21 cellular contexts compared by ENCODE assay signal in genomic region chr21:45379171-45379900, GRCh38. TPM values are rescaled to one million over a fixed set of nuclear protein-coding genes. Genes with fewer than 3 reads are reported as not detected.
DNase-seq lines count a peak whose midpoint lies in the region; ATAC-seq and TF ChIP-seq lines count a peak whose summit lies in the region.
"Had no signal": no experiment of that assay in that cellular context is flagged by ENCODE, and none has a peak within 500 bp of the region (broad histone marks: within the 10 kb centered on the region; RNA-seq: fewer than 3 reads in every experiment).

No MANE protein-coding gene starts in this region.

- no peak overlapping the region for H2AFZ ChIP-seq in GM23338
- H2AFZ ChIP-seq: parathyroid adenoma had no signal

- H3K36me3 ChIP-seq in GM23338 (ENCODE audit: insufficient read depth) (no peaks in the 10 kb centered on the region), NT2/D1 (ENCODE audit: insufficient read depth, insufficient read length, low read length) (no peaks in the 10 kb centered on the region)

- H3K27ac Mint-ChIP-seq in GM23338 (peak overlapping the region; percentile 77; the same call in 1 of the 2 replicates), progenitor cell of endocrine pancreas (peak overlapping the region; percentile 86)
- no peak overlapping the region for H3K27ac Mint-ChIP-seq in stimulated activated naive B cell treated with anti-CD40 and anti-IgM and Interleukin-4, amounts not matched to agents 10 μg/mL and 1 μg/mL and 100 μg/mL, for 72 hours
- H3K27ac Mint-ChIP-seq: activated naive CD8-positive, alpha-beta T cell; CD8-positive, alpha-beta memory T cell; stimulated activated effector memory CD8-positive, alpha-beta T cell treated with anti-CD3 and anti-CD28 coated beads, Interleukin-12 subunit alpha, Interleukin-12 subunit beta, amount 100 ng/mL, for 72 hours had no signal

- H3K4me2 ChIP-seq in GM23338 = no peak overlapping the region

- H3K4me1 ChIP-seq in GM23338 (ENCODE audit: insufficient read depth) (peaks cover 7% of the 10 kb centered on the region; the same call in 1 of the 2 replicates), NT2/D1 (ENCODE audit: insufficient read depth, insufficient read length) (peaks cover 30% of the 10 kb centered on the region)
- H3K4me1 ChIP-seq: parathyroid adenoma had no signal

- no peak for TF ChIP-seq CTCF in GM23338 (conservative IDR thresholded peaks at IDR 0.05; ENCODE audit: low read depth in 2 of 2)
- TF ChIP-seq CTCF in progenitor cell of endocrine pancreas (IDR thresholded peaks at IDR 0.05; ENCODE audit: unreplicated experiment) = no peak

- H3K4me3 Mint-ChIP-seq in GM23338 (no peak overlapping the region; the same call in 2 of the 3 replicates), progenitor cell of endocrine pancreas (ENCODE audit: low read depth) (no peak overlapping the region)
- H3K4me3 Mint-ChIP-seq in stimulated activated naive B cell treated with anti-CD40 and anti-IgM and Interleukin-4, amounts not matched to agents 10 μg/mL and 1 μg/mL and 100 μg/mL, for 72 hours = no peak overlapping the region
- H3K4me3 Mint-ChIP-seq: activated naive CD8-positive, alpha-beta T cell; stimulated activated effector memory CD8-positive, alpha-beta T cell treated with anti-CD3 and anti-CD28 coated beads, Interleukin-12 subunit alpha, Interleukin-12 subunit beta, amount 100 ng/mL, for 72 hours had no signal

- H3K36me3 Mint-ChIP-seq in GM23338 (ENCODE audit: low read depth) (peaks cover 17% of the 10 kb centered on the region), progenitor cell of endocrine pancreas (ENCODE audit: insufficient read depth) (peaks cover 1% of the 10 kb centered on the region)
- H3K36me3 Mint-ChIP-seq in stimulated activated naive B cell treated with anti-CD40 and anti-IgM and Interleukin-4, amounts not matched to agents 10 μg/mL and 1 μg/mL and 100 μg/mL, for 72 hours = peaks cover 0 to 4% of the 10 kb centered on the region in 2 donors
- H3K36me3 Mint-ChIP-seq: activated naive CD8-positive, alpha-beta T cell; CD8-positive, alpha-beta memory T cell; stimulated activated effector memory CD8-positive, alpha-beta T cell treated with anti-CD3 and anti-CD28 coated beads, Interleukin-12 subunit alpha, Interleukin-12 subunit beta, amount 100 ng/mL, for 72 hours had no signal

- H3K4me3 ChIP-seq in GM23338 (no peak overlapping the region), NT2/D1 (ENCODE audit: insufficient read length, low read depth) (no peak overlapping the region)

- no peak overlapping the region for H3K27ac ChIP-seq in GM23338 (ENCODE audit: low read depth)
- H3K27ac ChIP-seq: parathyroid adenoma had no signal

- H3K79me2 ChIP-seq in GM23338 (replicated peaks; ENCODE audit: insufficient read depth) = no peaks in the 10 kb centered on the region
- H3K79me2 ChIP-seq: parathyroid adenoma had no signal

- peaks cover 14% of the 10 kb centered on the region; the same call in 1 of the 2 replicates for H3F3A ChIP-seq in GM23338 (replicated peaks; ENCODE audit: low read depth)

- no peaks in the 10 kb centered on the region for H3K9me2 ChIP-seq in GM23338 (ENCODE audit: insufficient read depth)

- H3K4me1 Mint-ChIP-seq in GM23338 = peaks cover 28% of the 10 kb centered on the region
- peaks cover 18% of the 10 kb centered on the region for H3K4me1 Mint-ChIP-seq in progenitor cell of endocrine pancreas (ENCODE audit: low read depth)
- H3K4me1 Mint-ChIP-seq in stimulated activated naive B cell treated with anti-CD40 and anti-IgM and Interleukin-4, amounts not matched to agents 10 μg/mL and 1 μg/mL and 100 μg/mL, for 72 hours = peaks cover 0 to 4% of the 10 kb centered on the region in 2 donors
- H3K4me1 Mint-ChIP-seq: CD8-positive, alpha-beta memory T cell; stimulated activated effector memory CD8-positive, alpha-beta T cell treated with anti-CD3 and anti-CD28 coated beads, Interleukin-12 subunit alpha, Interleukin-12 subunit beta, amount 100 ng/mL, for 72 hours had no signal

- DNase-seq in GM23338 (ENCODE audit: low spot score) = no peak
- no peak for DNase-seq in NT2/D1 (ENCODE audit: low read depth, low spot score)
- DNase-seq in islet precursor cell = peak; percentile 27
- DNase-seq in progenitor cell of endocrine pancreas (ENCODE audit: low spot score, unreplicated experiment) = no peak
- DNase-seq in stimulated activated naive B cell treated with anti-CD40 and anti-IgM and Interleukin-4, amounts not matched to agents 10 μg/mL and 1 μg/mL and 100 μg/mL, for 72 hours = no peak
- DNase-seq: activated T-cell treated with anti-CD3 and anti-CD28 coated beads, Interleukin-2, amount 50 U/mL, for 48 hours; effector CD8-positive, alpha-beta T cell; foreskin melanocyte; HCEC 1CT; Karpas-422; NCI-H187; NCI-H748 treated with DMSO at 0.1 percent for 48 hours; stimulated activated CD4-positive, alpha-beta T cell treated with anti-CD3 and anti-CD28 coated beads, Interleukin-1b, Interleukin-23, amount 100 ng/mL, for 48 hours had no signal

- peaks cover 9% of the 10 kb centered on the region for H3K9me3 Mint-ChIP-seq in GM23338
- H3K9me3 Mint-ChIP-seq in progenitor cell of endocrine pancreas (ENCODE audit: low read depth) = no peaks in the 10 kb centered on the region
- peaks cover 0 to 2% of the 10 kb centered on the region in 2 donors for H3K9me3 Mint-ChIP-seq in stimulated activated naive B cell treated with anti-CD40 and anti-IgM and Interleukin-4, amounts not matched to agents 10 μg/mL and 1 μg/mL and 100 μg/mL, for 72 hours
- H3K9me3 Mint-ChIP-seq: stimulated activated effector memory CD8-positive, alpha-beta T cell treated with anti-CD3 and anti-CD28 coated beads, Interleukin-12 subunit alpha, Interleukin-12 subunit beta, amount 100 ng/mL, for 72 hours had no signal

- no peaks in the 10 kb centered on the region; the same call in 1 of the 2 replicates for H3K9me3 ChIP-seq in NT2/D1 (ENCODE audit: insufficient read depth, low read length)

- H3K27me3 ChIP-seq in GM23338 (ENCODE audit: insufficient read depth) = no peaks in the 10 kb centered on the region
- peaks cover 27% of the 10 kb centered on the region for H3K27me3 ChIP-seq in NT2/D1 (ENCODE audit: insufficient read depth, insufficient read length)

- no peaks in the 10 kb centered on the region for H4K20me1 ChIP-seq in GM23338 (replicated peaks; ENCODE audit: insufficient read depth)

- peak overlapping the region; percentile 58 for H3K9ac ChIP-seq in NT2/D1 (ENCODE audit: insufficient read length, low read depth)
- H3K9ac ChIP-seq: parathyroid adenoma had no signal

- H3K27me3 Mint-ChIP-seq in GM23338 (ENCODE audit: insufficient read depth, low read depth, poor library complexity) (peaks cover 11% of the 10 kb centered on the region), progenitor cell of endocrine pancreas (peaks cover 7% of the 10 kb centered on the region)
- peaks cover 40 to 51% of the 10 kb centered on the region in 2 donors for H3K27me3 Mint-ChIP-seq in stimulated activated naive B cell treated with anti-CD40 and anti-IgM and Interleukin-4, amounts not matched to agents 10 μg/mL and 1 μg/mL and 100 μg/mL, for 72 hours

- ATAC-seq in GM23338 (no peak), HG03469 (IDR thresholded peaks at IDR 0.05; ENCODE audit: unreplicated experiment) (no peak), GM19035 (IDR thresholded peaks at IDR 0.05; ENCODE audit: unreplicated experiment) (no peak)
- ATAC-seq in stimulated activated naive B cell treated with anti-CD40 and anti-IgM and Interleukin-4, amounts not matched to agents 10 μg/mL and 1 μg/mL and 100 μg/mL, for 72 hours (replicated peaks) = no peak
- ATAC-seq: activated CD4-positive, CD25-positive, alpha-beta regulatory T cell treated with anti-CD3 and anti-CD28 coated beads, Interleukin-2, amount 50 U/mL, for 24 hours; esophagus mucosa; stimulated activated effector memory CD8-positive, alpha-beta T cell treated with anti-CD3 and anti-CD28 coated beads, Interleukin-12 subunit alpha, Interleukin-12 subunit beta, amount 100 ng/mL, for 72 hours had no signal

TF ChIP-seq in GM23338, 12 proteins besides CTCF, POLR2A, EP300 and RAD21 (continues in another document):
- TF ChIP-seq EZH2 (IDR thresholded peaks at IDR 0.05; ENCODE audit: low read depth, unreplicated experiment) (no peak), EZH2phosphoT487 (IDR thresholded peaks at IDR 0.05; ENCODE audit: unreplicated experiment) (no peak), ZNF114 (CRISPR knock-in tag; IDR thresholded peaks at IDR 0.05) (no peak), CREB1 (CRISPR knock-in tag; IDR thresholded peaks at IDR 0.05; ENCODE audit: low read depth) (no peak), POLR2AphosphoS5 (IDR thresholded peaks at IDR 0.05; ENCODE audit: low read depth) (no peak)

RNA-seq across cellular contexts. Expression of gene COL18A1, which starts 25.6 kb away (rescaled TPM):
- 287 and 430 TPM in 2 replicates for total RNA-seq in GM23338 (2014; rRNA removed; shearing (Covaris generic))
- polyA plus RNA-seq in GM23338 (2016; fragmentation: Nextera tagmentation; extraction: Ambion mirVana) = 38.4 and 45.1 TPM in 2 replicates
- total RNA-seq in progenitor cell of endocrine pancreas = 271 TPM in 2 replicates
